Comparison of ENCODE assay signal across 13 cellular contexts in the genomic region with DNA sequence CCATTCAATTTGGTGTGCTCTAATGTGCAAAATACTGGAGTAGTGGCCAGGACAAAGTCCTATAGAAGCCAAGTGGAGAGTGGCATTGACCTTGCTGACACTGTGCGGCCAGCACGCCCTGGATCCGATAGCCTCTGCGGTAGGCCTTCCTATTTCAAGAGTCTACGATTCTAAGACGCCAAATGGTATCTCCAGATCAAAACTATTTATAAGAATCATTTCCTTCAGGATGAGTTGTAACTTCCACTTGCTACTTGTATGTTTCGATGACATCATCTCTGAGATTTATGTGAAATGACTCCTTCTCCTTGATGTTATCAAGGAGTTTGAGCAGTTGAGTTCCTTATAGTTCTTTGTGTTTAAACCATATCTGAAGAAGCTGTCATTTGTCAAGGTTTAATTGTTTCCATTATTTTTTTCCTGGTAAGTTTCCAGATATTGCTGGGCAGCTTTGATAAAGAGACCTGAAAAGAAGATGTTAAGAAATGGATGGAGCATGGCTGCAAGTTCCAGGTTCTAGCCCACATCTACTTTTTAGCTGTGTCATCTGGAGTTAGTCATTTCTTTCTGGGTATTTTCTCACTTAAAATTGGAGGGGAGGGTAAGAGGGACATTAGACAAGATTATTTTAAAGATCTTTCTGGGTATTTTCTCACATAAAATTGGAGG.
DNase-seq lines count a peak whose midpoint lies in the region; ATAC-seq and TF ChIP-seq lines count a peak whose summit lies in the region.
"Had no signal": no experiment of that assay in that cellular context is flagged by ENCODE, and none has a peak within 500 bp of the region (broad histone marks: within the 10 kb centered on the region; RNA-seq: fewer than 3 reads in every experiment).

No MANE protein-coding gene starts in this region.

- CTCF ChIA-PET in PC-9 (lab: Charles Lee) = interaction anchor here (0.6 to 0.7 kb wide), 2 partner anchors 19 to 31 kb away, joined by 5 to 7 read pairs; no protein-coding TSS in a partner anchor

- H4K20me1 ChIP-seq in PC-9 (ENCODE audit: insufficient read depth) = no peaks in the 10 kb centered on the region

- peaks cover 13% of the 10 kb centered on the region for H3F3A ChIP-seq in PC-9 (ENCODE audit: insufficient read depth, low read depth)

- H3K4me1 ChIP-seq in PC-9 (replicated peaks; ENCODE audit: insufficient read depth) = peaks cover 17% of the 10 kb centered on the region

- TF ChIP-seq CTCF in PC-9 (conservative IDR thresholded peaks at IDR 0.05) = no peak

- H3K4me1 Mint-ChIP-seq in activated T-cell treated with anti-CD3 and anti-CD28 coated beads, Interleukin-2, amount 50 U/mL, for 72 hours (ENCODE audit: low read depth) = peaks cover 37% of the 10 kb centered on the region

- peak overlapping the region; percentile 13; the same call in 1 of the 2 replicates for H2AFZ ChIP-seq in PC-9

- H3K9me3 Mint-ChIP-seq in activated T-cell treated with anti-CD3 and anti-CD28 coated beads, Interleukin-2, amount 50 U/mL, for 72 hours = no peaks in the 10 kb centered on the region

- no peaks in the 10 kb centered on the region for H3K27me3 ChIP-seq in PC-9 (ENCODE audit: insufficient read depth, low read depth)

- no TSS peak for BruUV-seq in PC-9 (replicated peaks; lab: Mats Ljungman, UMichigan)

- peak overlapping the region; percentile 34 for H3K4me2 ChIP-seq in PC-9

- 0 out of 2 replicates have a peak, but pooled peaks cover 3% of the 10 kb centered on the region for H3K9me3 ChIP-seq in PC-9 (ENCODE audit: insufficient read depth, low read depth)

- intact Hi-C loops in PC-9 (cut with micrococcal nuclease; ENCODE audit: unreplicated experiment) = loop anchor here (1.0 to 2.0 kb wide), 5 partner anchors 11 to 73 kb away; no protein-coding TSS in a partner anchor

- H3K4me3 ChIP-seq in PC-9 = no peak overlapping the region
- H3K4me3 ChIP-seq: lung had no signal

- ATAC-seq in activated T-cell treated with anti-CD3 and anti-CD28 coated beads, Interleukin-2, amount 50 U/mL, for 72 hours (replicated peaks in 1 of 2) = peak; percentile 70 to 76

- no peaks in the 10 kb centered on the region for H3K79me2 ChIP-seq in PC-9 (ENCODE audit: low read depth)

- H3K9me2 ChIP-seq in PC-9 (ENCODE audit: insufficient read depth) = no peaks in the 10 kb centered on the region

- peak overlapping the region in 1 of 2 donors; percentile 22 for H3K4me3 Mint-ChIP-seq in activated T-cell treated with anti-CD3 and anti-CD28 coated beads, Interleukin-2, amount 50 U/mL, for 72 hours
- H3K4me3 Mint-ChIP-seq: B cell had no signal

- H3K36me3 Mint-ChIP-seq in activated T-cell treated with anti-CD3 and anti-CD28 coated beads, Interleukin-2, amount 50 U/mL, for 72 hours (ENCODE audit: insufficient read depth in 2 of 2) = no peaks in the 10 kb centered on the region

- POLR2A ChIA-PET in PC-9 (lab: Charles Lee; ENCODE audit: unreplicated experiment) = interaction anchor here (0.5 to 0.7 kb wide), 4 partner anchors 18 to 775 kb away, joined by 3 to 10 read pairs (median 8); partner anchors contain the start of gene ATP13A3

- H3K27me3 Mint-ChIP-seq in activated T-cell treated with anti-CD3 and anti-CD28 coated beads, Interleukin-2, amount 50 U/mL, for 72 hours (ENCODE audit: low read depth) = peaks cover 19% of the 10 kb centered on the region

- H3K27ac Mint-ChIP-seq in activated T-cell treated with anti-CD3 and anti-CD28 coated beads, Interleukin-2, amount 50 U/mL, for 72 hours = no peak overlapping the region
- H3K27ac Mint-ChIP-seq: B cell had no signal

- no peaks in the 10 kb centered on the region for H3K36me3 ChIP-seq in PC-9 (ENCODE audit: low read depth)

- no peak for DNase-seq in activated T-cell treated with anti-CD3 and anti-CD28 coated beads, Interleukin-2, amount 50 U/mL, for 72 hours
- DNase-seq in activated T-cell treated with anti-CD3 and anti-CD28 coated beads for 4 hours = no peak
- DNase-seq in PC-9 = peak; percentile 69 to 96
- DNase-seq in dedifferentiated amniotic fluid mesenchymal stem cell (ENCODE audit: extremely low spot score) = peak; percentile 55
- DNase-seq in pulmonary artery endothelial cell (ENCODE audit: low read depth, low spot score) = peak; percentile 78
- no peak for DNase-seq in NCI-H2196 treated with DMSO at 0.1 percent for 48 hours (lab: John Stamatoyannopoulos, UW; ENCODE audit: unreplicated experiment)
- no peak for DNase-seq in NCI-H1694 (lab: John Stamatoyannopoulos, UW)
- no peak for DNase-seq in effector CD8-positive, alpha-beta T cell (lab: John Stamatoyannopoulos, UW)
- DNase-seq: NCI-H187, posterior cingulate gyrus, T1000 had no signal

- peak overlapping the region; percentile 69 for H3K27ac ChIP-seq in PC-9

Comparison
In these comparisons a context has a peak if more than half of its experiments do, and no peak if none do; other contexts are left out.
1. DNase-seq: peak in PC-9 (2 of 2), dedifferentiated amniotic fluid mesenchymal stem cell (single experiment) and pulmonary artery endothelial cell (single experiment); none in activated T-cell treated with anti-CD3 and anti-CD28 coated beads, Interleukin-2, amount 50 U/mL, for 72 hours (0 of 2), activated T-cell treated with anti-CD3 and anti-CD28 coated beads for 4 hours (single experiment), NCI-H2196 treated with DMSO at 0.1 percent for 48 hours (single experiment), NCI-H1694 (single experiment) and effector CD8-positive, alpha-beta T cell (single experiment).